In the genomic region with DNA sequence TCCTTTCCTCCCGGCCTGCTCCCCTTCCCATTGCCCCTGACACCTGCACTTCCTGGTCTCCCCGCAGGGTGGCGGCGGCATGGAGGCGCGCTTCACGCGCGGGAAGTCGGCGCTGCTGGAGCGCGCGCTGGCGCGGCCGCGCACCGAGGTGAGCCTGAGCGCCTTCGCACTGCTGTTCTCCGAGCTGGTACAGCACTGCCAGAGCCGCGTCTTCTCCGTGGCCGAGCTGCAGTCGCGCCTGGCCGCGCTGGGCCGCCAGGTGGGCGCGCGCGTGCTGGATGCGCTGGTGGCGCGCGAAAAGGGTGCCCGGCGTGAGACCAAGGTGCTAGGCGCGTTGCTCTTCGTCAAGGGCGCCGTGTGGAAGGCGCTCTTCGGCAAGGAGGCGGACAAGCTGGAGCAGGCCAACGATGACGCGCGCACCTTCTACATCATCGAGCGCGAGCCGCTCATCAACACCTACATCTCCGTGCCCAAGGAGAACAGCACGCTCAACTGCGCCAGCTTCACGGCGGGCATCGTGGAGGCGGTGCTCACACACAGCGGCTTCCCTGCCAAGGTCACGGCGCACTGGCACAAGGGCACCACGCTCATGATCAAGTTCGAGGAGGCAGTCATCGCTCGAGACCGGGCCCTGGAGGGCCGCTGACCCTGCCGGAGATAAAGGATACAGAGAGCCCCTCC, we compare ENCODE assay signal across 7 cellular contexts. TPM values are rescaled to one million over a fixed set of nuclear protein-coding genes. Genes with fewer than 3 reads are reported as not detected.
DNase-seq lines count a peak whose midpoint lies in the region; ATAC-seq and TF ChIP-seq lines count a peak whose summit lies in the region.

No MANE protein-coding gene starts in this region.

- RAD21 ChIA-PET in HCT116 (lab: Charles Lee; ENCODE audit: low non-redundant PET in 1 of 2, low total read pairs in 2 of 2, uncharacterized antibody in 2 of 2, unreplicated experiment in 2 of 2) = no interaction called here

- H3K4me1 ChIP-seq in HCT116 (ENCODE audit: control insufficient read depth in 1 of 2, insufficient read depth in 2 of 2, low read length in 2 of 2) = peaks cover 3 to 26% of the 10 kb centered on the region in 2 experiments
- peaks cover 7% of the 10 kb centered on the region for H3K4me1 ChIP-seq in iPS-15b (ENCODE audit: control insufficient read depth, insufficient read depth, low read length)

- POLR2A ChIA-PET in HCT116 (lab: Charles Lee) = no interaction called here
- POLR2A ChIA-PET in activated CD4-positive, alpha-beta memory T cell treated with anti-CD3 and anti-CD28 coated beads, Interleukin-2, amount 10 ng/mL, durations not matched to agents 7 days and 5 days (lab: Charles Lee) = interaction anchor here (2.7 kb wide), 1 partner anchor 24 kb away, joined by 15 read pairs; no protein-coding TSS in a partner anchor

- no peak for TF ChIP-seq POLR2A in HCT116 (IDR thresholded peaks at IDR 0.05; ENCODE audit: borderline replicate concordance, extremely low read depth, insufficient read depth, insufficient read length)

- peak overlapping the region; percentile 88 for H3K4me3 Mint-ChIP-seq in activated CD4-positive, alpha-beta memory T cell treated with anti-CD3 and anti-CD28 coated beads, Interleukin-2, amount 10 ng/mL, durations not matched to agents 7 days and 5 days

- peaks cover 17% of the 10 kb centered on the region for H3K27me3 Mint-ChIP-seq in activated CD4-positive, alpha-beta memory T cell treated with anti-CD3 and anti-CD28 coated beads, Interleukin-2, amount 10 ng/mL, durations not matched to agents 7 days and 5 days

- H3K9me3 ChIP-seq in HCT116 (ENCODE audit: control insufficient read depth in 1 of 2, insufficient read depth in 1 of 2, low read depth in 1 of 2, low read length in 2 of 2) (no peaks in the 10 kb centered on the region), iPS-15b (ENCODE audit: control insufficient read depth, insufficient read depth, low read length) (no peaks in the 10 kb centered on the region)

- no peak for DNase-seq in HCT116 (ENCODE audit: low read depth, low spot score)
- DNase-seq in activated CD4-positive, alpha-beta memory T cell treated with anti-CD3 and anti-CD28 coated beads, Interleukin-2, amount 10 ng/mL, durations not matched to agents 7 days and 5 days = no peak
- no peak for DNase-seq in NCI-H2227 (lab: John Stamatoyannopoulos, UW; ENCODE audit: unreplicated experiment)
- DNase-seq in stimulated activated CD4-positive, alpha-beta T cell treated with anti-CD3 and anti-CD28 coated beads, Interleukin-2, amount 100 ng/mL, for 48 hours = no peak

- TF ChIP-seq RAD21 in HCT116 (IDR thresholded peaks at IDR 0.05; ENCODE audit: low read depth) = no peak

- H2AFZ ChIP-seq in HCT116 (ENCODE audit: low read depth, low read length, poor library complexity, severe bottlenecking) = no peak overlapping the region

- H3K9ac ChIP-seq in HCT116 (ENCODE audit: low read length) (peak overlapping the region; percentile 90), iPS-15b (ENCODE audit: low read depth, low read length) (peak overlapping the region; percentile 73)

- H3K27me3 ChIP-seq in HCT116 (ENCODE audit: insufficient read depth, low read length) (no peaks in the 10 kb centered on the region), iPS-15b (ENCODE audit: control insufficient read depth, insufficient read depth, low read length) (peaks cover 2% of the 10 kb centered on the region)

- H4K20me1 ChIP-seq in HCT116 (ENCODE audit: insufficient read depth) = no peaks in the 10 kb centered on the region

- intact Hi-C loops in HCT116 (cut with micrococcal nuclease) = loop anchor here (10.0 kb wide), 1 partner anchor 328 kb away; no protein-coding TSS in a partner anchor

- peaks cover 21% of the 10 kb centered on the region; the same call in 1 of the 2 replicates for H3K79me2 ChIP-seq in HCT116 (ENCODE audit: insufficient read depth, low read length)

- H3K36me3 ChIP-seq in HCT116 (ENCODE audit: control insufficient read depth in 1 of 2, insufficient read depth in 2 of 2, low read length in 2 of 2) (peaks cover 4 to 9% of the 10 kb centered on the region in 2 experiments; a peak in 3 of 4 replicates), iPS-15b (ENCODE audit: control insufficient read depth, insufficient read depth, low read length) (peaks cover 12% of the 10 kb centered on the region)

- H3K27ac ChIP-seq in HCT116 (ENCODE audit: low read depth, low read length) (peak overlapping the region; percentile 96), skin epidermis (peak overlapping the region in 10 of 21 experiments; percentile 89 to 99 (median 96))

- H3K4me3 ChIP-seq in HCT116 (replicated peaks in 1 of 2; ENCODE audit: low read depth in 1 of 2, low read length in 2 of 2) (peak overlapping the region; percentile 95), iPS-15b (ENCODE audit: low read depth, low read length) (peak overlapping the region; percentile 82), skin epidermis (peak overlapping the region in 4 of 7 experiments; percentile 90 to 100 (median 98))

- ATAC-seq in HCT116 = no peak
- ATAC-seq in GM19397 (IDR thresholded peaks at IDR 0.05; ENCODE audit: unreplicated experiment) = no peak

- peaks cover 14% of the 10 kb centered on the region for H3K36me3 Mint-ChIP-seq in activated CD4-positive, alpha-beta memory T cell treated with anti-CD3 and anti-CD28 coated beads, Interleukin-2, amount 10 ng/mL, durations not matched to agents 7 days and 5 days (ENCODE audit: low read depth)

- H3K4me1 Mint-ChIP-seq in activated CD4-positive, alpha-beta memory T cell treated with anti-CD3 and anti-CD28 coated beads, Interleukin-2, amount 10 ng/mL, durations not matched to agents 7 days and 5 days = peaks cover 31% of the 10 kb centered on the region

- H3K27ac Mint-ChIP-seq in activated CD4-positive, alpha-beta memory T cell treated with anti-CD3 and anti-CD28 coated beads, Interleukin-2, amount 10 ng/mL, durations not matched to agents 7 days and 5 days = no peak overlapping the region

- CTCF ChIA-PET in HCT116 (lab: Charles Lee) = no interaction called here
- CTCF ChIA-PET in activated CD4-positive, alpha-beta memory T cell treated with anti-CD3 and anti-CD28 coated beads, Interleukin-2, amount 10 ng/mL, durations not matched to agents 7 days and 5 days (lab: Charles Lee) = interaction anchor here (3.0 kb wide), 1 partner anchor 118 kb away, joined by 55 read pairs; no protein-coding TSS in a partner anchor

- peak overlapping the region; percentile 93 for H3K4me2 ChIP-seq in HCT116 (ENCODE audit: low read length)

- no peak for TF ChIP-seq CTCF in HCT116 (IDR thresholded peaks at IDR 0.05 in 2 of 3, conservative IDR thresholded peaks at IDR 0.05 in 1 of 3; ENCODE audit: borderline replicate concordance in 1 of 3, insufficient read depth in 1 of 3, low read depth in 2 of 3, low read length in 2 of 3)

- no peaks in the 10 kb centered on the region for H3K9me2 ChIP-seq in HCT116 (ENCODE audit: insufficient read depth)

- TSS peak; percentile 42 for BruUV-seq in HCT116 (replicated peaks; lab: Mats Ljungman, UMichigan)

- H3K9me3 Mint-ChIP-seq in activated CD4-positive, alpha-beta memory T cell treated with anti-CD3 and anti-CD28 coated beads, Interleukin-2, amount 10 ng/mL, durations not matched to agents 7 days and 5 days = no peaks in the 10 kb centered on the region

TF ChIP-seq in HCT116, 20 proteins besides CTCF, POLR2A, EP300 and RAD21 (continues in another document):
- TF ChIP-seq REST (IDR thresholded peaks at IDR 0.05; ENCODE audit: low read depth) (no peak), CEBPB (IDR thresholded peaks at IDR 0.05; ENCODE audit: low read depth) (no peak), ELF1 (IDR thresholded peaks at IDR 0.05; ENCODE audit: borderline replicate concordance, low read depth) (no peak)

RNA-seq across cellular contexts. Expression of gene TRAPPC5, which starts 1.7 kb away (rescaled TPM):
- total RNA-seq in HCT116 (2021; ENCODE audit: unreplicated experiment) = 101 TPM
- 155 and 183 TPM in 2 replicates for polyA plus RNA-seq in HCT116 (2012)
- total RNA-seq in activated CD4-positive, alpha-beta memory T cell treated with anti-CD3 and anti-CD28 coated beads, Interleukin-2, amount 10 ng/mL, durations not matched to agents 7 days and 5 days = 10 to 100 TPM; 92.5 to 94.7 TPM

RNA-seq across cellular contexts. Expression of gene MCEMP1, which starts 5.4 kb away (rescaled TPM):
- total RNA-seq in HCT116 (2021; ENCODE audit: unreplicated experiment) = not detected
- not detected in 2 replicates for polyA plus RNA-seq in HCT116 (2012)
- total RNA-seq in activated CD4-positive, alpha-beta memory T cell treated with anti-CD3 and anti-CD28 coated beads, Interleukin-2, amount 10 ng/mL, durations not matched to agents 7 days and 5 days = not detected

RNA-seq across cellular contexts. Expression of gene RETN, which starts 13.5 kb away (rescaled TPM):
- total RNA-seq in HCT116 (2021; ENCODE audit: unreplicated experiment) = not detected
- polyA plus RNA-seq in HCT116 (2012) = not detected in 2 replicates
- total RNA-seq in activated CD4-positive, alpha-beta memory T cell treated with anti-CD3 and anti-CD28 coated beads, Interleukin-2, amount 10 ng/mL, durations not matched to agents 7 days and 5 days = not detected

RNA-seq across cellular contexts. Expression of gene FCER2, which starts 19.6 kb away (rescaled TPM):
- total RNA-seq in HCT116 (2021; ENCODE audit: unreplicated experiment) = 0.20 TPM
- 0.13 TPM in 1 of 2 replicates, not detected in the other for polyA plus RNA-seq in HCT116 (2012)
- under 1 TPM; 0.60 to 0.95 TPM for total RNA-seq in activated CD4-positive, alpha-beta memory T cell treated with anti-CD3 and anti-CD28 coated beads, Interleukin-2, amount 10 ng/mL, durations not matched to agents 7 days and 5 days

RNA-seq across cellular contexts. Expression of gene STXBP2, which starts 45.4 kb away (rescaled TPM):
- 141 TPM for total RNA-seq in HCT116 (2021; ENCODE audit: unreplicated experiment)
- polyA plus RNA-seq in HCT116 (2012) = 144 and 186 TPM in 2 replicates
- 100 to 1,000 TPM; 169 to 171 TPM for total RNA-seq in activated CD4-positive, alpha-beta memory T cell treated with anti-CD3 and anti-CD28 coated beads, Interleukin-2, amount 10 ng/mL, durations not matched to agents 7 days and 5 days
